ENCODE assay signal across 1 cellular context in the genomic region with DNA sequence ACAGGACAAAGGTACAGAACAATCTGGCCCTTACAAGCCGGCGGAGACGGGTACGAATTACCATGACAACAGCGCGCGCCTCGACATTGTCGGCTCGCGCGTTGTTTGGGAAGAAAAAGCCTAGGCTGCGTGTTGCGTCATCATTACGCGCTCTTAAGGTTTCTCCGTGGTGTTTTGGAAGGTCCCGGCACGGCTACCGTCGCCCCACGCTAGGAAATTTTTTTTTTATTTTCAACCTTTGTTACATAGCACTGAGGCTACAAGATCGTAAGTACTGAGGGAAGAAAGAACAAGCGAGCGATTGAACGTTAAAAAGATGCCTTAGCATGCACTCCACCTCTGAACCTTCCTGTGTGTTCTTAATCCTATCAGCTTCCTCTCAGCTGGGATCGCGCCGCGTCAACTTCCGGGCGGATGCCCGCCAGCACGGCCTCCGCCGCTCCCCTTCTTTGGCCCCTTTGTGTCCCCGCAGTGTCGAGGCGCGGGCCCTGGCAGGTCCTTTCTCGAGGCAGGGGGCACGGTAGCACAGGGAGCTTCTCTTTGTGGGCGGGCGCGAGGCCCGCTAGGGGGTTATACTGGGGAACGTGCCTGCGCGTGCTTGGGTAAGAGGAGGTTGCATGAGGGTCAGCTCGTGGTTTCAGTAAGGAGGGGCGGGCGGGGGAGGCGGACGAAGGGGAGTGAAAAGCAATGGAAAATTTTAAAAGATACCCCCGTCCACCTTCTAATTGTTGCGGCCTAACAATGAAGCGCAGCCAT.
TF ChIP-seq lines count a peak whose summit lies in the region.

A gene with protein sequence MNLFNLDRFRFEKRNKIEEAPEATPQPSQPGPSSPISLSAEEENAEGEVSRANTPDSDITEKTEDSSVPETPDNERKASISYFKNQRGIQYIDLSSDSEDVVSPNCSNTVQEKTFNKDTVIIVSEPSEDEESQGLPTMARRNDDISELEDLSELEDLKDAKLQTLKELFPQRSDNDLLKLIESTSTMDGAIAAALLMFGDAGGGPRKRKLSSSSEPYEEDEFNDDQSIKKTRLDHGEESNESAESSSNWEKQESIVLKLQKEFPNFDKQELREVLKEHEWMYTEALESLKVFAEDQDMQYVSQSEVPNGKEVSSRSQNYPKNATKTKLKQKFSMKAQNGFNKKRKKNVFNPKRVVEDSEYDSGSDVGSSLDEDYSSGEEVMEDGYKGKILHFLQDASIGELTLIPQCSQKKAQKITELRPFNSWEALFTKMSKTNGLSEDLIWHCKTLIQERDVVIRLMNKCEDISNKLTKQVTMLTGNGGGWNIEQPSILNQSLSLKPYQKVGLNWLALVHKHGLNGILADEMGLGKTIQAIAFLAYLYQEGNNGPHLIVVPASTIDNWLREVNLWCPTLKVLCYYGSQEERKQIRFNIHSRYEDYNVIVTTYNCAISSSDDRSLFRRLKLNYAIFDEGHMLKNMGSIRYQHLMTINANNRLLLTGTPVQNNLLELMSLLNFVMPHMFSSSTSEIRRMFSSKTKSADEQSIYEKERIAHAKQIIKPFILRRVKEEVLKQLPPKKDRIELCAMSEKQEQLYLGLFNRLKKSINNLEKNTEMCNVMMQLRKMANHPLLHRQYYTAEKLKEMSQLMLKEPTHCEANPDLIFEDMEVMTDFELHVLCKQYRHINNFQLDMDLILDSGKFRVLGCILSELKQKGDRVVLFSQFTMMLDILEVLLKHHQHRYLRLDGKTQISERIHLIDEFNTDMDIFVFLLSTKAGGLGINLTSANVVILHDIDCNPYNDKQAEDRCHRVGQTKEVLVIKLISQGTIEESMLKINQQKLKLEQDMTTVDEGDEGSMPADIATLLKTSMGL (plus strand): TSS at position 397 of the 756 bp plus-strand sequence. CDS start 530 bp downstream, outside the sequence.

TF ChIP-seq in endothelial cell of umbilical vein, 7 proteins besides CTCF, POLR2A, EP300 and RAD21:
- TF ChIP-seq MYC (IDR thresholded peaks at IDR 0.05; ENCODE audit: low read depth, low read length) (no peak), JUN (IDR thresholded peaks at IDR 0.05; ENCODE audit: borderline replicate concordance, insufficient read depth, insufficient read length, low read depth) (peak; percentile 44), POLR2AphosphoS5 (IDR thresholded peaks at IDR 0.05; ENCODE audit: insufficient read depth, low read depth, low read length) (peak; percentile 83), FOS (IDR thresholded peaks at IDR 0.05; ENCODE audit: borderline replicate concordance, insufficient read depth, low read length) (peak; percentile 15), GATA2 (IDR thresholded peaks at IDR 0.05; ENCODE audit: insufficient read depth, insufficient read length, low read depth, low read length) (peak; percentile 53), EZH2 (IDR thresholded peaks at IDR 0.05; ENCODE audit: borderline replicate concordance, low read depth, low read length, severe bottlenecking) (no peak)
- TF ChIP-seq, protein P1, sequence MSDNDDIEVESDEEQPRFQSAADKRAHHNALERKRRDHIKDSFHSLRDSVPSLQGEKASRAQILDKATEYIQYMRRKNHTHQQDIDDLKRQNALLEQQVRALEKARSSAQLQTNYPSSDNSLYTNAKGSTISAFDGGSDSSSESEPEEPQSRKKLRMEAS (IDR thresholded peaks at IDR 0.05; ENCODE audit: insufficient read depth, insufficient read length), result peak; percentile 41
